In the genomic region with DNA sequence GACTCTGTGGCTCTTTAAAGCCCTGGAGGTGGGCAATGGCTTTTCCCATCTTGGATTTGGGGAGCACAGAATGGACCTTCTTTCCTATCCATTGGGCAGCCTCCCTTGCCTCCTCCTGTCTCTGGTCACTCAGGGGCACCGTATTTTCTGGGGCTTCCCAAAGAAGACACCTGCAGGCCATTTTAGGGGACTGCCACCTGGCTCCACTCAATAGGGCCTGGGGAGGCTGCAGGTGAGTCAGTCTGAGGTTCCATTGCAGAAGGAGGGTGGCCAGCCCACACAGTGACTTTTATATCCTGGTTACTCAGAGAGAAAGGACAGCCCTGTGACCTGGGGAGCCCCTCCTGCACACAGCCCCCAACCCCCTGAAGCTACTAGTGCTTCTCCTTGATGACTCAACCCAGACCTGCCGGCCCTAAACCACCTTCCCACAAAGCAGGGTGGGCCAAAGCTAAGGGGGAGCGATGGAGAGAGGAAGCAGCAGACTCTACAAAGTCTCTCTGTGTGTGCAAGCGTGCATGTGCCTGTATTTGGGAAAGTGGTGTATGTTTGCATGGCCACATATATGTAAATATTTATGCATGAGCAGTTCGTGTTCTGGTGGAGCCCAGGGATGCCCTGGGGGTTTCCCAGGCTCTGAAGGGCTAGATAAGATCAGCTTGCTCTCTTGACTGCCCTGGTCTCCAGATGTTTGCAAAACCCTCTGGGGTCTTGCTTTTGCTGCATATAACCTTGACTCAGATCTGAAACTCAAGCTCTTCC, we compare ENCODE assay signal across 9 cellular contexts. TPM values are rescaled to one million over a fixed set of nuclear protein-coding genes. Genes with fewer than 3 reads are reported as not detected.
DNase-seq lines count a peak whose midpoint lies in the region; ATAC-seq and TF ChIP-seq lines count a peak whose summit lies in the region.
"Had no signal": no experiment of that assay in that cellular context is flagged by ENCODE, and none has a peak within 500 bp of the region (broad histone marks: within the 10 kb centered on the region; RNA-seq: fewer than 3 reads in every experiment).

No MANE protein-coding gene starts in this region.

- peaks cover 5% of the 10 kb centered on the region for H3K9me3 Mint-ChIP-seq in stimulated activated memory B cell treated with anti-CD40 and anti-IgM and Interleukin-4, amounts not matched to agents 10 μg/mL and 1 μg/mL and 100 μg/mL, for 72 hours

- intact Hi-C loops in dorsolateral prefrontal cortex (cut with DNase I): no loop called here

- H3K4me3 ChIP-seq in dorsolateral prefrontal cortex: peak overlapping the region in 34 of 59 donors; percentile 0 to 80 (median 22)

- H3K27me3 ChIP-seq in dorsolateral prefrontal cortex: no peaks in the 10 kb centered on the region

- TF ChIP-seq CTCF in GM13976 (IDR thresholded peaks at IDR 0.05; ENCODE audit: borderline replicate concordance, control extremely low read depth, extremely low read depth, insufficient read depth, missing control alignments) (no peak), dorsolateral prefrontal cortex (IDR thresholded peaks at IDR 0.05 in 54 of 56, conservative IDR thresholded peaks at IDR 0.05 in 2 of 56; ENCODE audit: low read depth in 1 of 56, partially characterized antibody in 56 of 56) (no peak)

- peak; percentile 85 for DNase-seq in GM13976 (ENCODE audit: low spot score)
- peak; percentile 42 for DNase-seq in HT-29 (ENCODE audit: low spot score)
- no peak for DNase-seq in dorsolateral prefrontal cortex
- no peak for DNase-seq in amniotic stem cell (lab: John Stamatoyannopoulos, UW)
- no peak for DNase-seq in effector CD4-positive, alpha-beta T cell
- DNase-seq in NCI-H187 treated with DMSO at 0.1 percent for 48 hours (lab: John Stamatoyannopoulos, UW): no peak

- no peaks in the 10 kb centered on the region for H3K36me3 Mint-ChIP-seq in stimulated activated memory B cell treated with anti-CD40 and anti-IgM and Interleukin-4, amounts not matched to agents 10 μg/mL and 1 μg/mL and 100 μg/mL, for 72 hours

- in situ Hi-C loops in GM13976 (cut with MboI; ENCODE audit: low sequenced_read_pairs, unreplicated experiment): no loop called here

- peaks cover 81% of the 10 kb centered on the region for H3K4me1 Mint-ChIP-seq in stimulated activated memory B cell treated with anti-CD40 and anti-IgM and Interleukin-4, amounts not matched to agents 10 μg/mL and 1 μg/mL and 100 μg/mL, for 72 hours

- H3K4me3 Mint-ChIP-seq in stimulated activated memory B cell treated with anti-CD40 and anti-IgM and Interleukin-4, amounts not matched to agents 10 μg/mL and 1 μg/mL and 100 μg/mL, for 72 hours: peak overlapping the region; percentile 38

- peak overlapping the region in 30 of 59 donors; percentile 14 to 64 (median 42) for H3K27ac ChIP-seq in dorsolateral prefrontal cortex
- H3K27ac ChIP-seq: parathyroid adenoma had no signal

- H3K27ac Mint-ChIP-seq in stimulated activated memory B cell treated with anti-CD40 and anti-IgM and Interleukin-4, amounts not matched to agents 10 μg/mL and 1 μg/mL and 100 μg/mL, for 72 hours: peak overlapping the region; percentile 83

- no peaks in the 10 kb centered on the region for H3K27me3 Mint-ChIP-seq in stimulated activated memory B cell treated with anti-CD40 and anti-IgM and Interleukin-4, amounts not matched to agents 10 μg/mL and 1 μg/mL and 100 μg/mL, for 72 hours

- peak; percentile 59 for ATAC-seq in GM21526 (IDR thresholded peaks at IDR 0.05; ENCODE audit: low FRiP score, unreplicated experiment)
- ATAC-seq in stimulated activated memory B cell treated with anti-CD40 and anti-IgM and Interleukin-4, amounts not matched to agents 10 μg/mL and 1 μg/mL and 100 μg/mL, for 72 hours: peak; percentile 91

RNA-seq across cellular contexts. Expression of a gene that starts 5.0 kb away (rescaled TPM):
- total RNA-seq in HT-29 (2014; rRNA removed; shearing (Covaris generic)): 0.23 and 0.57 TPM in 2 replicates
- total RNA-seq in dorsolateral prefrontal cortex: 100 to 1,000 TPM in 3 of 120 experiments, 10 to 100 TPM in 117; 32.3 to 105 (median 74.3) TPM

RNA-seq across cellular contexts. Expression of a gene that starts 18.7 kb away (rescaled TPM):
- total RNA-seq in HT-29 (2014; rRNA removed; shearing (Covaris generic)): not detected in 2 replicates
- total RNA-seq in dorsolateral prefrontal cortex: under 1 TPM in 23 of 120 experiments, not detected in 97; 0.15 to 0.56 (median 0.19) TPM

RNA-seq across cellular contexts. Expression of a gene that starts 27.3 kb away (rescaled TPM):
- not detected in 2 replicates for total RNA-seq in HT-29 (2014; rRNA removed; shearing (Covaris generic))
- total RNA-seq in dorsolateral prefrontal cortex: 1 to 10 TPM in 1 of 120 experiments, under 1 TPM in 1, not detected in 118; 0.93 to 1.5 TPM

Comparison
In these comparisons a context has a peak if more than half of its experiments do, and no peak if none do; other contexts are left out.
1. DNase-seq: peak in GM13976 (single experiment) and HT-29 (single experiment); none in dorsolateral prefrontal cortex (0 of 10), amniotic stem cell (single experiment), effector CD4-positive, alpha-beta T cell (single experiment) and NCI-H187 treated with DMSO at 0.1 percent for 48 hours (single experiment).
2. RNA of a gene that starts 5.0 kb away (total RNA-seq): 32.3 to 105 TPM in dorsolateral prefrontal cortex; 0.23 to 0.57 TPM in HT-29; every median in the first group is over 10 times any median in the second.